Comparison of ENCODE assay signal across 18 cellular contexts in genomic region chr12:47362131-47362686, GRCh38.
DNase-seq lines count a peak whose midpoint lies in the region; ATAC-seq and TF ChIP-seq lines count a peak whose summit lies in the region.
"Had no signal": no experiment of that assay in that cellular context is flagged by ENCODE, and none has a peak within 500 bp of the region (broad histone marks: within the 10 kb centered on the region; RNA-seq: fewer than 3 reads in every experiment).

No MANE protein-coding gene starts in this region.

- H3K4me1 Mint-ChIP-seq in CD4-positive, CD25-positive, alpha-beta regulatory T cell = peaks cover 29 to 55% (median 47%) of the 10 kb centered on the region in 4 donors
- H3K4me1 Mint-ChIP-seq in GM23338 = no peaks in the 10 kb centered on the region
- peaks cover 45% of the 10 kb centered on the region for H3K4me1 Mint-ChIP-seq in activated T-helper 2 cell treated with anti-CD3 and anti-CD28 coated beads, Interferon-gamma antibody, Interleukin-2, Interleukin-4, amounts not matched to agents 10 μg/mL and 5 μg/mL and 100 μg/mL, durations not matched to agents 14 hours and 24 hours and 36 hours (ENCODE audit: low read depth)

- H3K79me2 ChIP-seq in GM23338 (replicated peaks; ENCODE audit: insufficient read depth) = no peaks in the 10 kb centered on the region
- H3K79me2 ChIP-seq in mesendoderm (ENCODE audit: control insufficient read depth, insufficient read depth, low read length) = no peaks in the 10 kb centered on the region

- no peaks in the 10 kb centered on the region for H3K27me3 Mint-ChIP-seq in CD4-positive, CD25-positive, alpha-beta regulatory T cell
- peaks cover 3% of the 10 kb centered on the region for H3K27me3 Mint-ChIP-seq in GM23338 (ENCODE audit: insufficient read depth, low read depth, poor library complexity)
- H3K27me3 Mint-ChIP-seq in activated T-helper 2 cell treated with anti-CD3 and anti-CD28 coated beads, Interferon-gamma antibody, Interleukin-2, Interleukin-4, amounts not matched to agents 10 μg/mL and 5 μg/mL and 100 μg/mL, durations not matched to agents 14 hours and 24 hours and 36 hours (ENCODE audit: low read depth) = no peaks in the 10 kb centered on the region

- H3K9me3 Mint-ChIP-seq in CD4-positive, CD25-positive, alpha-beta regulatory T cell = peaks cover 0 to 3% (median 2%) of the 10 kb centered on the region in 7 donors
- 0 out of 3 replicates have a peak, but pooled peaks cover 2% of the 10 kb centered on the region for H3K9me3 Mint-ChIP-seq in GM23338
- H3K9me3 Mint-ChIP-seq in activated T-helper 2 cell treated with anti-CD3 and anti-CD28 coated beads, Interferon-gamma antibody, Interleukin-2, Interleukin-4, amounts not matched to agents 10 μg/mL and 5 μg/mL and 100 μg/mL, durations not matched to agents 14 hours and 24 hours and 36 hours = peaks cover 9% of the 10 kb centered on the region

- peak in 1 of 3 donors; percentile 44 for DNase-seq in CD4-positive, CD25-positive, alpha-beta regulatory T cell
- DNase-seq in GM23338 (ENCODE audit: low spot score) (no peak), mesendoderm (no peak), KBM-7 (no peak), NCI-H1436 (lab: John Stamatoyannopoulos, UW) (no peak), NCI-H748 (lab: John Stamatoyannopoulos, UW; ENCODE audit: unreplicated experiment) (no peak), HPDE6-E6E7 (ENCODE audit: extremely low spot score) (no peak)
- no peak for DNase-seq in activated T-helper 2 cell treated with anti-CD3 and anti-CD28 coated beads, Interferon-gamma antibody, Interleukin-2, Interleukin-4, amounts not matched to agents 10 μg/mL and 5 μg/mL and 100 μg/mL, durations not matched to agents 14 hours and 24 hours and 36 hours (ENCODE audit: low spot score)
- DNase-seq: dorsolateral prefrontal cortex, GOT3, hypothalamus, NCI-H1417 treated with DMSO at 0.1 percent for 48 hours, NCI-H446, WERI-Rb-1 had no signal

- H2AFZ ChIP-seq in GM23338 = peak overlapping the region; percentile 29

- H3K4me3 ChIP-seq in CD4-positive, CD25-positive, alpha-beta regulatory T cell (ENCODE audit: low read depth, low read length) = peak overlapping the region; percentile 52
- H3K4me3 ChIP-seq in GM23338 = no peak overlapping the region
- no peak overlapping the region for H3K4me3 ChIP-seq in mesendoderm (ENCODE audit: low read length)
- H3K4me3 ChIP-seq: dorsolateral prefrontal cortex, GM12878, prostate gland had no signal

- H4K20me1 ChIP-seq in GM23338 (replicated peaks; ENCODE audit: insufficient read depth) = no peaks in the 10 kb centered on the region

- no peaks in the 10 kb centered on the region for H3K9me2 ChIP-seq in GM23338 (ENCODE audit: insufficient read depth)

- H3F3A ChIP-seq in GM23338 (replicated peaks; ENCODE audit: low read depth) = no peaks in the 10 kb centered on the region

- H3K56ac ChIP-seq in mesendoderm (ENCODE audit: low read length) = peak overlapping the region; percentile 43

- H3K36me3 ChIP-seq in CD4-positive, CD25-positive, alpha-beta regulatory T cell (ENCODE audit: control insufficient read depth, insufficient read depth, low read length) = no peaks in the 10 kb centered on the region
- no peaks in the 10 kb centered on the region for H3K36me3 ChIP-seq in GM23338 (ENCODE audit: insufficient read depth)
- no peaks in the 10 kb centered on the region for H3K36me3 ChIP-seq in mesendoderm (ENCODE audit: control insufficient read depth, insufficient read depth, low read length)
- H3K36me3 ChIP-seq: prostate gland, WERI-Rb-1 had no signal

- H3K9me3 ChIP-seq in CD4-positive, CD25-positive, alpha-beta regulatory T cell (ENCODE audit: control insufficient read depth in 2 of 2, low read length in 2 of 2) = peaks cover 2 to 5% of the 10 kb centered on the region in 2 experiments
- H3K9me3 ChIP-seq: prostate gland had no signal

- H3K18ac ChIP-seq in mesendoderm (ENCODE audit: low read length) = no peak overlapping the region

- H3K4me2 ChIP-seq in GM23338 (no peak overlapping the region), mesendoderm (ENCODE audit: low read length) (no peak overlapping the region)

- TF ChIP-seq CTCF in GM23338 (conservative IDR thresholded peaks at IDR 0.05; ENCODE audit: low read depth in 2 of 2) = no peak

- no peak overlapping the region for H4K8ac ChIP-seq in mesendoderm (ENCODE audit: low read depth, low read length)

- no CpG with 5 or more reads among the region's 3 CpGs for WGBS in mesendoderm (ENCODE audit: extremely low coverage, insufficient coverage, low lambda C conversion rate)

- no peak overlapping the region for H4K5ac ChIP-seq in mesendoderm (ENCODE audit: low read length)

- H2BK5ac ChIP-seq in mesendoderm (ENCODE audit: low read length) = no peak overlapping the region

- ATAC-seq in CD4-positive, CD25-positive, alpha-beta regulatory T cell (ENCODE audit: low read depth in 2 of 2) = no peak
- no peak for ATAC-seq in GM23338
- ATAC-seq: left colon had no signal

- peak overlapping the region; percentile 90 for H3K27ac ChIP-seq in CD4-positive, CD25-positive, alpha-beta regulatory T cell (ENCODE audit: insufficient read depth, low read length, poor library complexity, severe bottlenecking)
- no peak overlapping the region for H3K27ac ChIP-seq in GM23338 (ENCODE audit: low read depth)
- H3K27ac ChIP-seq in mesendoderm (ENCODE audit: low read depth, low read length) = no peak overlapping the region
- H3K27ac ChIP-seq: C4-2B, prostate gland, WERI-Rb-1 had no signal

- no peak overlapping the region for H3K23ac ChIP-seq in mesendoderm (ENCODE audit: low read length)

- no peaks in the 10 kb centered on the region for H3K36me3 Mint-ChIP-seq in CD4-positive, CD25-positive, alpha-beta regulatory T cell
- no peaks in the 10 kb centered on the region for H3K36me3 Mint-ChIP-seq in GM23338 (ENCODE audit: low read depth)
- peaks cover 23% of the 10 kb centered on the region for H3K36me3 Mint-ChIP-seq in activated T-helper 2 cell treated with anti-CD3 and anti-CD28 coated beads, Interferon-gamma antibody, Interleukin-2, Interleukin-4, amounts not matched to agents 10 μg/mL and 5 μg/mL and 100 μg/mL, durations not matched to agents 14 hours and 24 hours and 36 hours (ENCODE audit: low read depth)

- H2AK5ac ChIP-seq in mesendoderm (ENCODE audit: low read length) = no peak overlapping the region

- H3K27ac Mint-ChIP-seq in CD4-positive, CD25-positive, alpha-beta regulatory T cell = peak overlapping the region; percentile 65 to 99 (median 97)
- no peak overlapping the region for H3K27ac Mint-ChIP-seq in GM23338
- H3K27ac Mint-ChIP-seq in activated T-helper 2 cell treated with anti-CD3 and anti-CD28 coated beads, Interferon-gamma antibody, Interleukin-2, Interleukin-4, amounts not matched to agents 10 μg/mL and 5 μg/mL and 100 μg/mL, durations not matched to agents 14 hours and 24 hours and 36 hours = peak overlapping the region; percentile 95

- in situ Hi-C loops in KBM-7 (cut with MboI; ENCODE audit: low pct_unique_long_range_greater_than_20kb, low sequenced_read_pairs) = no loop called here

- no peak overlapping the region for H2BK15ac ChIP-seq in mesendoderm (replicated peaks; ENCODE audit: low read depth)

- no peaks in the 10 kb centered on the region for H3K27me3 ChIP-seq in CD4-positive, CD25-positive, alpha-beta regulatory T cell (ENCODE audit: control insufficient read depth, insufficient read depth, low read length)
- H3K27me3 ChIP-seq in GM23338 (ENCODE audit: insufficient read depth) (no peaks in the 10 kb centered on the region), mesendoderm (ENCODE audit: insufficient read depth, low read length, poor library complexity) (no peaks in the 10 kb centered on the region)
- H3K27me3 ChIP-seq: dorsolateral prefrontal cortex had no signal

- peaks cover 62% of the 10 kb centered on the region for H3K4me1 ChIP-seq in CD4-positive, CD25-positive, alpha-beta regulatory T cell (ENCODE audit: control insufficient read depth, insufficient read depth, low read length, poor library complexity, severe bottlenecking)
- H3K4me1 ChIP-seq in GM23338 (ENCODE audit: insufficient read depth) = no peaks in the 10 kb centered on the region
- peaks cover 7% of the 10 kb centered on the region for H3K4me1 ChIP-seq in mesendoderm (ENCODE audit: control insufficient read depth, low read depth, low read length)

- no peak overlapping the region for H3K9ac ChIP-seq in mesendoderm (ENCODE audit: low read length)

- peak overlapping the region; percentile 79 to 88 (median 85) for H3K4me3 Mint-ChIP-seq in CD4-positive, CD25-positive, alpha-beta regulatory T cell
- no peak overlapping the region for H3K4me3 Mint-ChIP-seq in GM23338
- peak overlapping the region; percentile 67 for H3K4me3 Mint-ChIP-seq in activated T-helper 2 cell treated with anti-CD3 and anti-CD28 coated beads, Interferon-gamma antibody, Interleukin-2, Interleukin-4, amounts not matched to agents 10 μg/mL and 5 μg/mL and 100 μg/mL, durations not matched to agents 14 hours and 24 hours and 36 hours (ENCODE audit: low read depth)

- H2BK120ac ChIP-seq in mesendoderm (ENCODE audit: low read depth, low read length) = no peak overlapping the region

- no peaks in the 10 kb centered on the region for H3K79me1 ChIP-seq in mesendoderm (ENCODE audit: low read length)

- intact Hi-C loops in activated T-helper 2 cell treated with anti-CD3 and anti-CD28 coated beads, Interferon-gamma antibody, Interleukin-2, Interleukin-4, amounts not matched to agents 10 μg/mL and 5 μg/mL and 100 μg/mL, durations not matched to agents 14 hours and 24 hours and 36 hours (cut with micrococcal nuclease) = loop anchor here (10.0 kb wide), 1 partner anchor 213 kb away; no protein-coding TSS in a partner anchor

- no peak overlapping the region for H3K4ac ChIP-seq in mesendoderm (ENCODE audit: low read depth, low read length)

TF ChIP-seq in GM23338, 12 proteins besides CTCF, POLR2A, EP300 and RAD21 (continues in another document):
- no peak for TF ChIP-seq CREB1 (CRISPR knock-in tag; IDR thresholded peaks at IDR 0.05; ENCODE audit: low read depth)
- no peak for TF ChIP-seq JUNB (IDR thresholded peaks at IDR 0.05; ENCODE audit: unreplicated experiment)
